7 cellular contexts compared by ENCODE assay signal in the genomic region with DNA sequence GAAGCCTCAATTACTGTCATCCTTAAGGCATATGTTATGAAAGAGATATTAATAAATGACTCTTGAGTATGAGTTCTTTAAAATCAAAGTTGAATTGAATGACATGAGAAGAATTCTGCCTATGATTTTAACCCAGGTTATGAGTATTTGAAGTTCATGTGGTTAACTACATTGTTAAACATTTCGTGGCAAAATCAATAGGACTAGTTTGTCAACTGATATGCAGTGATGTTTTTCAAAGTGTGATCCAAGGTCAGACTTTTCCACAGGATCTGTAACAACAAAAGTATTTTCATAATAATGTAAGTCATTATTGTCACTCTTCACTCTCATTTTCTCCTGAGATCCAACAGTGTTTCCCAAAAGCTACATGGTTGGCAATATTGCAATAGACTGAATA.
"Had no signal": no experiment of that assay in that cellular context is flagged by ENCODE, and none has a peak within 500 bp of the region (broad histone marks: within the 10 kb centered on the region; RNA-seq: fewer than 3 reads in every experiment).

No MANE protein-coding gene starts in this region.

- FAIRE-seq: HTR-8/SVneo, K562 had no signal

- H3K4me3 ChIP-seq: K562 had no signal

- H3K4me2 ChIP-seq: KMS-11 had no signal

- H3K9ac ChIP-seq: KMS-11 had no signal

- DNase-seq: IMR-90, KBM-7, KG1 had no signal

- H3K27ac ChIP-seq: HL-60, KMS-11 had no signal

- ATAC-seq: K562 had no signal
